Comparison of ENCODE assay signal across 8 cellular contexts in genomic region chr7:28411876-28412662, GRCh38. TPM values are rescaled to one million over a fixed set of nuclear protein-coding genes. Genes with fewer than 3 reads are reported as not detected.
DNase-seq lines count a peak whose midpoint lies in the region; ATAC-seq and TF ChIP-seq lines count a peak whose summit lies in the region.

Gene CREB5 (plus strand): TSS chr7:28412518. CDS start chr7:28412915, 397 bp downstream.

- CTCF ChIA-PET in activated naive CD4-positive, alpha-beta T cell treated with anti-CD3 and anti-CD28 coated beads, Interleukin-2, amount 10 ng/mL, durations not matched to agents 7 days and 5 days (lab: Charles Lee) = no interaction called here

- H3K27me3 ChIP-seq in DOHH2 (ENCODE audit: control insufficient read depth, low read length) (peaks cover 76% of the 10 kb centered on the region), esophagus squamous epithelium (peaks cover 0 to 64% (median 5%) of the 10 kb centered on the region in 4 donors)

- no peak for TF ChIP-seq POLR2A in esophagus squamous epithelium (IDR thresholded peaks at IDR 0.05)

- H3K4me1 ChIP-seq in DOHH2 (ENCODE audit: control insufficient read depth, low read length) = peaks cover 29% of the 10 kb centered on the region
- peaks cover 24 to 55% (median 32%) of the 10 kb centered on the region in 3 donors for H3K4me1 ChIP-seq in esophagus squamous epithelium

- ATAC-seq in GM18502 (IDR thresholded peaks at IDR 0.05; ENCODE audit: poor library complexity, unreplicated experiment) = no peak

- H4K20me1 ChIP-seq in DOHH2 (ENCODE audit: control insufficient read depth, insufficient read depth, low read depth, low read length) = no peaks in the 10 kb centered on the region

- H3K36me3 ChIP-seq in DOHH2 (ENCODE audit: control insufficient read depth, low read length) = no peaks in the 10 kb centered on the region
- H3K36me3 ChIP-seq in esophagus squamous epithelium = no peaks in the 10 kb centered on the region

- intact Hi-C loops in esophagus squamous epithelium (cut with DNase I) = no loop called here
- intact Hi-C loops in posterior cingulate gyrus (cut with DNase I) = loop anchor here (5.0 kb wide), 1 partner anchor 275 kb away; no protein-coding TSS in a partner anchor

- peaks cover 4% of the 10 kb centered on the region for H3K36me3 Mint-ChIP-seq in activated naive CD4-positive, alpha-beta T cell treated with anti-CD3 and anti-CD28 coated beads, Interleukin-2, amount 10 ng/mL, durations not matched to agents 7 days and 5 days

- H3K79me2 ChIP-seq in DOHH2 (ENCODE audit: control insufficient read depth, low read length) = no peaks in the 10 kb centered on the region

- H3K9me3 Mint-ChIP-seq in activated naive CD4-positive, alpha-beta T cell treated with anti-CD3 and anti-CD28 coated beads, Interleukin-2, amount 10 ng/mL, durations not matched to agents 7 days and 5 days = no peaks in the 10 kb centered on the region

- H3K4me3 ChIP-seq in DOHH2 (ENCODE audit: low read length) = no peak within 1 kb of the TSS
- peak within 1 kb of the TSS in 3 of 4 donors; percentile 52 to 81 (median 62) for H3K4me3 ChIP-seq in esophagus squamous epithelium

- H3K4me3 Mint-ChIP-seq in activated naive CD4-positive, alpha-beta T cell treated with anti-CD3 and anti-CD28 coated beads, Interleukin-2, amount 10 ng/mL, durations not matched to agents 7 days and 5 days = no peak within 1 kb of the TSS

- no peak within 1 kb of the TSS for H3K27ac Mint-ChIP-seq in activated naive CD4-positive, alpha-beta T cell treated with anti-CD3 and anti-CD28 coated beads, Interleukin-2, amount 10 ng/mL, durations not matched to agents 7 days and 5 days

- peaks cover 58% of the 10 kb centered on the region for H3K27me3 Mint-ChIP-seq in activated naive CD4-positive, alpha-beta T cell treated with anti-CD3 and anti-CD28 coated beads, Interleukin-2, amount 10 ng/mL, durations not matched to agents 7 days and 5 days

- H3K9me2 ChIP-seq in DOHH2 (replicated peaks; ENCODE audit: control insufficient read depth, low read length) = no peaks in the 10 kb centered on the region

- peak within 1 kb of the TSS; percentile 88 for H3K4me2 ChIP-seq in DOHH2 (ENCODE audit: low read length)

- no peaks in the 10 kb centered on the region for H3F3A ChIP-seq in DOHH2 (ENCODE audit: control insufficient read depth, insufficient read depth)

- DNase-seq in NCI-H748 treated with DMSO at 0.1 percent for 48 hours (lab: John Stamatoyannopoulos, UW) (peak; percentile 36), esophagus squamous epithelium (lab: John Stamatoyannopoulos, UW) (no peak), posterior cingulate gyrus (peak in 7 of 10 donors; percentile 13 to 88 (median 36)), SHP77 (lab: John Stamatoyannopoulos, UW) (no peak)
- DNase-seq in effector CD4-positive, alpha-beta T cell = no peak
- no peak for DNase-seq in activated naive CD4-positive, alpha-beta T cell treated with anti-CD3 and anti-CD28 coated beads, Interleukin-2, amount 10 ng/mL, durations not matched to agents 7 days and 5 days

- H3K27ac ChIP-seq in DOHH2 (ENCODE audit: low read depth, low read length) (no peak within 1 kb of the TSS), esophagus squamous epithelium (peak within 1 kb of the TSS in 2 of 4 donors; percentile 81 to 88)

- WGBS in esophagus squamous epithelium, 2 donors = 40 to 55% methylated on average over 8 of the region's 8 CpGs

- H3K9me3 ChIP-seq in DOHH2 (ENCODE audit: control insufficient read depth, insufficient read depth, low read length) (no peaks in the 10 kb centered on the region), esophagus squamous epithelium (no peaks in the 10 kb centered on the region)

- TF ChIP-seq CTCF in DOHH2 (IDR thresholded peaks at IDR 0.05; ENCODE audit: low read depth, low read length, poor library complexity, severe bottlenecking) (peak; percentile 72), esophagus squamous epithelium (IDR thresholded peaks at IDR 0.05) (peak in 3 of 6 experiments; percentile 12 to 22 (median 15))

- H3K4me1 Mint-ChIP-seq in activated naive CD4-positive, alpha-beta T cell treated with anti-CD3 and anti-CD28 coated beads, Interleukin-2, amount 10 ng/mL, durations not matched to agents 7 days and 5 days = peaks cover 24% of the 10 kb centered on the region

RNA-seq across cellular contexts. Expression of gene CREB5, which starts in this region (rescaled TPM):
- 1 to 10 TPM in 3 of 4 donors, under 1 TPM in 1; 0.30 to 5.0 (median 2.2) TPM for total RNA-seq in esophagus squamous epithelium

Comparison
In these comparisons a context has a peak if more than half of its experiments do, and no peak if none do; other contexts are left out.
1. DNase-seq: peak in NCI-H748 treated with DMSO at 0.1 percent for 48 hours (single experiment) and posterior cingulate gyrus (7 of 10); none in esophagus squamous epithelium (single experiment), effector CD4-positive, alpha-beta T cell (single experiment), SHP77 (0 of 2) and activated naive CD4-positive, alpha-beta T cell treated with anti-CD3 and anti-CD28 coated beads, Interleukin-2, amount 10 ng/mL, durations not matched to agents 7 days and 5 days (single experiment).